36 cellular contexts compared by ENCODE assay signal in genomic region chr13:114177245-114178010, GRCh38. TPM values are rescaled to one million over a fixed set of nuclear protein-coding genes. Genes with fewer than 3 reads are reported as not detected.
A peak's percentile ranks its signal among the peaks of the same experiment; 100 is the strongest.
DNase-seq lines count a peak whose midpoint lies in the region; ATAC-seq, FAIRE-seq and TF ChIP-seq lines count a peak whose summit lies in the region.
"Had no signal": no experiment of that assay in that cellular context is flagged by ENCODE, and none has a peak within 500 bp of the region (broad histone marks: within the 10 kb centered on the region; RNA-seq: fewer than 3 reads in every experiment).

No MANE protein-coding gene starts in this region.

- no peak overlapping the region for H2AFZ ChIP-seq in K562 (ENCODE audit: low read depth, low read length)
- H2AFZ ChIP-seq: hepatocyte had no signal

- ATAC-seq in K562 (no peak; the same call in 2 of the 3 replicates), GM19395 (IDR thresholded peaks at IDR 0.05; ENCODE audit: unreplicated experiment) (no peak)
- ATAC-seq in naive thymus-derived CD8-positive, alpha-beta T cell = peak in 1 of 2 donors; percentile 35
- ATAC-seq in CD4-positive, alpha-beta T cell (ENCODE audit: poor library complexity) = no peak
- ATAC-seq: activated T-cell treated with anti-CD3 and anti-CD28 coated beads, Interleukin-2, amount 50 U/mL, for 72 hours; left cardiac atrium; pancreas; T-cell had no signal

- DNase-seq in ELR (ENCODE audit: low read depth) (peak; percentile 10), K562 (ENCODE audit: extremely low read depth in 1 of 4, low spot score in 3 of 4) (no peak), epidermal melanocyte (ENCODE audit: insufficient read length, low spot score) (no peak)
- no peak for DNase-seq in naive thymus-derived CD8-positive, alpha-beta T cell
- no peak for DNase-seq in CD4-positive, alpha-beta T cell
- DNase-seq: activated CD4-positive, alpha-beta T cell treated with anti-CD3 and anti-CD28 coated beads, Interleukin-2, amount 50 U/mL, for 1 hour; activated naive CD4-positive, alpha-beta T cell treated with anti-CD3 and anti-CD28 coated beads, Interleukin-2, amount 50 U/mL, for 16 hours; activated T-cell treated with anti-CD3 and anti-CD28 coated beads, Interleukin-2, amount 50 U/mL, for 72 hours; dorsolateral prefrontal cortex; esophagus squamous epithelium; left cardiac atrium; NCI-H1417 treated with DMSO at 0.1 percent for 48 hours; NCI-H2081; NCI-H345; NCI-H748 treated with DMSO at 0.1 percent for 48 hours; nephron progenitor cell; pancreas; RPMI8226; stimulated activated naive CD4-positive, alpha-beta T cell; T-cell had no signal

- no peak overlapping the region for H3K9ac ChIP-seq in K562 (ENCODE audit: insufficient read depth in 1 of 2, low read depth in 2 of 2, low read length in 2 of 2)
- H3K9ac ChIP-seq: BLaER1 treated with 17β-estradiol and CSF1 and Interleukin-3, amounts not matched to agents 10 nM and 100 nM; KMS-11 had no signal

- H3K27ac ChIP-seq in HEK293 (ENCODE audit: extremely low read depth, low read depth, low read length) (no peak overlapping the region), K562 (ENCODE audit: extremely low read depth, low read depth, low read length) (no peak overlapping the region)
- H3K27ac ChIP-seq in CD4-positive, alpha-beta T cell (ENCODE audit: low read depth, low read length) = no peak overlapping the region
- H3K27ac ChIP-seq: BLaER1 treated with 17β-estradiol and CSF1 and Interleukin-3, amounts not matched to agents 10 nM and 100 nM; dorsolateral prefrontal cortex; esophagus squamous epithelium; hepatocyte; HL-60; KMS-11; pancreas; SJSA1; skin epidermis had no signal

- BruUV-seq in K562 (replicated peaks; lab: Mats Ljungman, UMichigan) = no TSS peak

- no peaks in the 10 kb centered on the region for H3K9me3 ChIP-seq in HEK293 (ENCODE audit: control insufficient read depth, insufficient read depth, low read depth, low read length)
- H3K9me3 ChIP-seq in K562 (replicated peaks; ENCODE audit: control insufficient read depth, insufficient read depth, low read depth, low read length) = peaks cover 3% of the 10 kb centered on the region; the same call in 1 of the 2 replicates
- peaks cover 18% of the 10 kb centered on the region for H3K9me3 ChIP-seq in CD4-positive, alpha-beta T cell (ENCODE audit: control insufficient read depth, low read length)
- H3K9me3 ChIP-seq: pancreas had no signal

- intact Hi-C loops in K562 (cut with micrococcal nuclease) = no loop called here
- intact Hi-C loops in CD4-positive, alpha-beta T cell (cut with DNase I, micrococcal nuclease) = no loop called here

- H3K27ac Mint-ChIP-seq in naive thymus-derived CD8-positive, alpha-beta T cell = peak overlapping the region in 6 of 10 donors; percentile 5 to 78 (median 25)
- H3K27ac Mint-ChIP-seq in CD4-positive, alpha-beta T cell = no peak overlapping the region
- H3K27ac Mint-ChIP-seq: activated T-cell treated with anti-CD3 and anti-CD28 coated beads, Interleukin-2, amount 50 U/mL, for 72 hours; nephron progenitor cell; type B pancreatic cell had no signal

- no peaks in the 10 kb centered on the region for H3K9me1 ChIP-seq in K562 (ENCODE audit: control insufficient read depth, insufficient read depth, low read length)

- no peak for TF ChIP-seq POLR2A in K562 (conservative IDR thresholded peaks at IDR 0.05)

- TF ChIP-seq CTCF in HEK293 (tag by site-specific recombination; IDR thresholded peaks at IDR 0.05) = no peak
- no peak for TF ChIP-seq CTCF in K562 (IDR thresholded peaks at IDR 0.05 in 2 of 3, conservative IDR thresholded peaks at IDR 0.05 in 1 of 3; ENCODE audit: insufficient read depth in 2 of 3, low read depth in 1 of 3, low read length in 3 of 3)
- no peak for TF ChIP-seq CTCF in CD4-positive, alpha-beta T cell (IDR thresholded peaks at IDR 0.05)

- H3K4me1 Mint-ChIP-seq in naive thymus-derived CD8-positive, alpha-beta T cell = peaks cover 22 to 66% (median 53%) of the 10 kb centered on the region in 4 donors
- peaks cover 59% of the 10 kb centered on the region for H3K4me1 Mint-ChIP-seq in CD4-positive, alpha-beta T cell (ENCODE audit: low read depth)

- H3K4me3 ChIP-seq in HEK293 (ENCODE audit: low read depth, low read length) = no peak overlapping the region
- no peak overlapping the region for H3K4me3 ChIP-seq in K562
- H3K4me3 ChIP-seq: BLaER1 treated with 17β-estradiol and CSF1 and Interleukin-3, amounts not matched to agents 10 nM and 100 nM; dorsolateral prefrontal cortex; esophagus squamous epithelium; hepatocyte; pancreas; SJSA1; skin epidermis had no signal

- H3K9me3 Mint-ChIP-seq in naive thymus-derived CD8-positive, alpha-beta T cell = peaks cover 0 to 23% (median 3%) of the 10 kb centered on the region in 9 donors
- peaks cover 6% of the 10 kb centered on the region for H3K9me3 Mint-ChIP-seq in CD4-positive, alpha-beta T cell
- H3K9me3 Mint-ChIP-seq: type B pancreatic cell had no signal

- H3K36me3 Mint-ChIP-seq in naive thymus-derived CD8-positive, alpha-beta T cell = peaks cover 0 to 16% (median 8%) of the 10 kb centered on the region in 3 donors
- peaks cover 19% of the 10 kb centered on the region for H3K36me3 Mint-ChIP-seq in CD4-positive, alpha-beta T cell (ENCODE audit: low read depth)
- H3K36me3 Mint-ChIP-seq: type B pancreatic cell had no signal

- no peak for TF ChIP-seq EP300 in K562 (IDR thresholded peaks at IDR 0.05; ENCODE audit: low read length)

- no peak overlapping the region for H3K4me3 Mint-ChIP-seq in naive thymus-derived CD8-positive, alpha-beta T cell
- H3K4me3 Mint-ChIP-seq in CD4-positive, alpha-beta T cell = no peak overlapping the region
- H3K4me3 Mint-ChIP-seq: activated T-cell treated with anti-CD3 and anti-CD28 coated beads, Interleukin-2, amount 50 U/mL, for 72 hours; nephron progenitor cell; type B pancreatic cell had no signal

- in situ Hi-C loops in K562 (cut with MboI) = no loop called here

- H3K36me3 ChIP-seq in HEK293 (ENCODE audit: control insufficient read depth in 2 of 2, insufficient read depth in 1 of 2, low read length in 2 of 2) (no peaks in the 10 kb centered on the region), K562 (ENCODE audit: control insufficient read depth, insufficient read depth, low read length) (no peaks in the 10 kb centered on the region)
- H3K36me3 ChIP-seq: esophagus squamous epithelium, pancreas, SJSA1 had no signal

- FAIRE-seq in K562 (lab: Jason Lieb, UNC) = no peak
- FAIRE-seq: D721Med, endometrium, frontal cortex, H1, pancreas had no signal

- H3K4me1 ChIP-seq in HEK293 (ENCODE audit: control insufficient read depth, insufficient read depth, low read length) = no peaks in the 10 kb centered on the region
- peaks cover 0 to 9% of the 10 kb centered on the region in 2 experiments; a peak in 2 of 5 replicates for H3K4me1 ChIP-seq in K562 (replicated peaks in 1 of 2; ENCODE audit: control insufficient read depth in 2 of 2, insufficient read depth in 2 of 2, low read length in 2 of 2)
- H3K4me1 ChIP-seq: esophagus squamous epithelium, pancreas had no signal

- POLR2A ChIA-PET in HEK293 (lab: Yijun Ruan, JAX) = no interaction called here
- POLR2A ChIA-PET in K562 (lab: Yijun Ruan, JAX) = interaction anchor here (0.7 kb wide), 1 partner anchor 971 kb away, joined by 3 read pairs; no protein-coding TSS in a partner anchor
- POLR2A ChIA-PET in naive thymus-derived CD8-positive, alpha-beta T cell (lab: Charles Lee) = interaction anchor here (1.3 to 7.5 kb wide), 3 partner anchors 9 to 112 kb away, joined by 3 to 62 read pairs (median 10); no protein-coding TSS in a partner anchor
- POLR2A ChIA-PET in CD4-positive, alpha-beta T cell (lab: Charles Lee) = interaction anchor here (1.2 to 2.5 kb wide), 3 partner anchors 29 to 37 kb away, joined by 3 to 11 read pairs (median 7); no protein-coding TSS in a partner anchor

- H3K4me2 ChIP-seq in K562 (ENCODE audit: insufficient read depth, low read length) = no peak overlapping the region
- H3K4me2 ChIP-seq: hepatocyte, KMS-11 had no signal

- 8% methylated on average over 10 of the region's 12 CpGs for WGBS in K562 (ENCODE audit: insufficient coverage, low coverage, missing lambda C conversion rate)

- no peaks in the 10 kb centered on the region for H4K20me1 ChIP-seq in K562 (replicated peaks; ENCODE audit: control insufficient read depth, insufficient read depth, low read length)
- H4K20me1 ChIP-seq: BLaER1 treated with 17β-estradiol and CSF1 and Interleukin-3, amounts not matched to agents 10 nM and 100 nM had no signal

- CTCF ChIA-PET in HEK293 (lab: Yijun Ruan, JAX) = interaction anchor here (0.5 kb wide), 1 partner anchor 254 kb away, joined by 3 read pairs; no protein-coding TSS in a partner anchor
- CTCF ChIA-PET in K562 (lab: Yijun Ruan, JAX; ENCODE audit: low intra/inter-chr PET ratio) = no interaction called here
- CTCF ChIA-PET in CD4-positive, alpha-beta T cell (lab: Charles Lee) = no interaction called here

- H3K27me3 Mint-ChIP-seq in naive thymus-derived CD8-positive, alpha-beta T cell = no peaks in the 10 kb centered on the region
- H3K27me3 Mint-ChIP-seq in CD4-positive, alpha-beta T cell = no peaks in the 10 kb centered on the region

- H3K79me2 ChIP-seq in K562 (ENCODE audit: control insufficient read depth, insufficient read depth, low read length) = no peaks in the 10 kb centered on the region
- H3K79me2 ChIP-seq: hepatocyte had no signal

- TF ChIP-seq RAD21 in K562 (CRISPR knock-in tag; conservative IDR thresholded peaks at IDR 0.05 in 1 of 2, IDR thresholded peaks at IDR 0.05 in 1 of 2) = no peak

- peaks cover 9 to 35% of the 10 kb centered on the region in 2 experiments; a peak in 3 of 5 replicates for H3K27me3 ChIP-seq in K562 (ENCODE audit: control insufficient read depth in 2 of 2, insufficient read depth in 2 of 2, low read length in 2 of 2)
- no peaks in the 10 kb centered on the region for H3K27me3 ChIP-seq in CD4-positive, alpha-beta T cell (ENCODE audit: control insufficient read depth, insufficient read depth, low read length)
- H3K27me3 ChIP-seq: BLaER1 treated with 17β-estradiol and CSF1 and Interleukin-3, amounts not matched to agents 10 nM and 100 nM; hepatocyte; pancreas; SJSA1 had no signal

RNA-seq across cellular contexts. Expression of gene CFAP97D2, which starts 1.6 kb away (rescaled TPM):
- total RNA-seq in K562 (2011; cell fraction: chromatin; rRNA removed; ENCODE audit: low replicate concordance) = not detected in 2 replicates
- total RNA-seq in K562 (2011; cell fraction: nucleolus; rRNA removed) = not detected in 2 replicates
- not detected in 2 replicates for total RNA-seq in K562 (2011; cell fraction: nucleoplasm; rRNA removed)
- total RNA-seq in K562 (2014; rRNA removed) (not detected in 2 replicates), K562 (2014; rRNA removed; fragmentation: Illumina TruSeq; extraction: Trizol) (not detected in 2 replicates), K562 (2015; rRNA removed; fragmentation: Illumina TruSeq; extraction: Trizol) (not detected in 2 replicates), K562 (2021) (not detected in 2 replicates)
- polyA plus RNA-seq in K562 (2011; rRNA removed) (not detected in 2 replicates), K562 (2014; fragmentation: Illumina TruSeq; extraction: Trizol) (not detected in 2 replicates), K562 (2014; fragmentation: Nextera tagmentation; extraction: Ambion mirVana) (not detected), K562 (2014; rRNA removed) (not detected in 2 replicates)
- polyA plus RNA-seq in K562 (2011; cell fraction: cytosol; rRNA removed) = not detected in 2 replicates
- polyA plus RNA-seq in K562 (2011; cell fraction: nucleus; rRNA removed) = not detected in 2 replicates
- 0.07 and 0.40 TPM in 2 replicates for polyA plus RNA-seq in K562 (2012)
- polyA minus RNA-seq in K562 (2011; rRNA and poly(A)+ RNA removed) = not detected in 2 replicates
- polyA minus RNA-seq in K562 (2011; cell fraction: cytosol; rRNA and poly(A)+ RNA removed) = not detected in 2 replicates
- polyA minus RNA-seq in K562 (2011; cell fraction: nucleus; rRNA and poly(A)+ RNA removed) = not detected in 2 replicates
- 1 to 10 TPM; 1.5 to 2.0 TPM for total RNA-seq in naive thymus-derived CD8-positive, alpha-beta T cell
- polyA plus RNA-seq in naive thymus-derived CD8-positive, alpha-beta T cell = 1 to 10 TPM; 2.6 to 4.8 (median 3.7) TPM
- under 1 TPM; 0.47 to 0.52 TPM for total RNA-seq in CD4-positive, alpha-beta T cell
- total RNA-seq: chondrocyte, esophagus squamous epithelium, frontal cortex, H1, hepatocyte, left cardiac atrium, lung microvascular endothelial cell, renal cortical epithelial cell had no signal
- polyA plus RNA-seq: H1, hepatocyte had no signal

RNA-seq across cellular contexts. Expression of gene RASA3, which starts 45.0 kb away (rescaled TPM):
- total RNA-seq in K562 (2011; cell fraction: chromatin; rRNA removed; ENCODE audit: low replicate concordance) = 25.3 and 38.4 TPM in 2 replicates
- 14.7 and 16.1 TPM in 2 replicates for total RNA-seq in K562 (2011; cell fraction: nucleolus; rRNA removed)
- total RNA-seq in K562 (2011; cell fraction: nucleoplasm; rRNA removed) = 13.4 and 15.3 TPM in 2 replicates
- total RNA-seq in K562 (2014; rRNA removed) (15.3 and 17.8 TPM in 2 replicates), K562 (2014; rRNA removed; fragmentation: Illumina TruSeq; extraction: Trizol) (9.6 and 10.7 TPM in 2 replicates), K562 (2015; rRNA removed; fragmentation: Illumina TruSeq; extraction: Trizol) (12.9 and 13.7 TPM in 2 replicates), K562 (2021) (21.4 and 25.3 TPM in 2 replicates)
- polyA plus RNA-seq in K562 (2011; rRNA removed) (14.1 and 14.4 TPM in 2 replicates), K562 (2014; fragmentation: Illumina TruSeq; extraction: Trizol) (17.3 and 19.7 TPM in 2 replicates), K562 (2014; fragmentation: Nextera tagmentation; extraction: Ambion mirVana) (1 to 10 TPM in 1 of 2 experiments, under 1 TPM in 1; 0.72 to 1.2 TPM), K562 (2014; rRNA removed) (19.1 and 21.9 TPM in 2 replicates)
- 14.1 and 18.5 TPM in 2 replicates for polyA plus RNA-seq in K562 (2011; cell fraction: cytosol; rRNA removed)
- polyA plus RNA-seq in K562 (2011; cell fraction: nucleus; rRNA removed) = 16.6 and 21.7 TPM in 2 replicates
- 17.5 and 23.4 TPM in 2 replicates for polyA plus RNA-seq in K562 (2012)
- 10.5 and 13.0 TPM in 2 replicates for polyA minus RNA-seq in K562 (2011; rRNA and poly(A)+ RNA removed)
- polyA minus RNA-seq in K562 (2011; cell fraction: cytosol; rRNA and poly(A)+ RNA removed) = 10.9 and 12.9 TPM in 2 replicates
- polyA minus RNA-seq in K562 (2011; cell fraction: nucleus; rRNA and poly(A)+ RNA removed) = 6.3 and 8.4 TPM in 2 replicates
- 100 to 1,000 TPM; 194 to 196 TPM for total RNA-seq in naive thymus-derived CD8-positive, alpha-beta T cell
- 100 to 1,000 TPM in 2 of 3 donors, 10 to 100 TPM in 1; 62.2 to 169 (median 105) TPM for polyA plus RNA-seq in naive thymus-derived CD8-positive, alpha-beta T cell
- 100 to 1,000 TPM; 181 to 184 TPM for total RNA-seq in CD4-positive, alpha-beta T cell

RNA-seq across cellular contexts. Expression of gene CDC16, which starts 57.3 kb away (rescaled TPM):
- 144 and 291 TPM in 2 replicates for total RNA-seq in K562 (2011; cell fraction: chromatin; rRNA removed; ENCODE audit: low replicate concordance)
- total RNA-seq in K562 (2011; cell fraction: nucleolus; rRNA removed) = 66.0 and 82.0 TPM in 2 replicates
- total RNA-seq in K562 (2011; cell fraction: nucleoplasm; rRNA removed) = 130 and 163 TPM in 2 replicates
- total RNA-seq in K562 (2014; rRNA removed) (26.4 and 28.2 TPM in 2 replicates), K562 (2014; rRNA removed; fragmentation: Illumina TruSeq; extraction: Trizol) (51.6 and 58.7 TPM in 2 replicates), K562 (2015; rRNA removed; fragmentation: Illumina TruSeq; extraction: Trizol) (46.9 and 48.5 TPM in 2 replicates), K562 (2021) (54.0 and 59.7 TPM in 2 replicates)
- polyA plus RNA-seq in K562 (2011; rRNA removed) (101 and 102 TPM in 2 replicates), K562 (2014; fragmentation: Illumina TruSeq; extraction: Trizol) (65.7 and 70.2 TPM in 2 replicates), K562 (2014; fragmentation: Nextera tagmentation; extraction: Ambion mirVana) (10 to 100 TPM; 23.2 to 29.8 TPM), K562 (2014; rRNA removed) (67.6 and 68.0 TPM in 2 replicates)
- 28.9 and 36.2 TPM in 2 replicates for polyA plus RNA-seq in K562 (2011; cell fraction: cytosol; rRNA removed)
- 171 and 301 TPM in 2 replicates for polyA plus RNA-seq in K562 (2011; cell fraction: nucleus; rRNA removed)
- 44.2 and 83.9 TPM in 2 replicates for polyA plus RNA-seq in K562 (2012)
- 82.2 and 103 TPM in 2 replicates for polyA minus RNA-seq in K562 (2011; rRNA and poly(A)+ RNA removed)
- 28.1 and 34.2 TPM in 2 replicates for polyA minus RNA-seq in K562 (2011; cell fraction: cytosol; rRNA and poly(A)+ RNA removed)
- 72.6 and 131 TPM in 2 replicates for polyA minus RNA-seq in K562 (2011; cell fraction: nucleus; rRNA and poly(A)+ RNA removed)
- total RNA-seq in naive thymus-derived CD8-positive, alpha-beta T cell = 100 to 1,000 TPM; 134 to 143 TPM
- polyA plus RNA-seq in naive thymus-derived CD8-positive, alpha-beta T cell = 10 to 100 TPM; 12.9 to 19.6 (median 15.4) TPM
- 10 to 100 TPM; 68.4 to 69.4 TPM for total RNA-seq in CD4-positive, alpha-beta T cell

Comparison
In these comparisons a context has a peak if more than half of its experiments do, and no peak if none do; other contexts are left out.
1. RNA of gene RASA3, which starts 45.0 kb away (total RNA-seq): 194 to 196 TPM in naive thymus-derived CD8-positive, alpha-beta T cell and 181 to 184 TPM in CD4-positive, alpha-beta T cell; 9.6 to 38.4 TPM in K562; every median in the first group is over 4 times any median in the second.